In the genomic region with DNA sequence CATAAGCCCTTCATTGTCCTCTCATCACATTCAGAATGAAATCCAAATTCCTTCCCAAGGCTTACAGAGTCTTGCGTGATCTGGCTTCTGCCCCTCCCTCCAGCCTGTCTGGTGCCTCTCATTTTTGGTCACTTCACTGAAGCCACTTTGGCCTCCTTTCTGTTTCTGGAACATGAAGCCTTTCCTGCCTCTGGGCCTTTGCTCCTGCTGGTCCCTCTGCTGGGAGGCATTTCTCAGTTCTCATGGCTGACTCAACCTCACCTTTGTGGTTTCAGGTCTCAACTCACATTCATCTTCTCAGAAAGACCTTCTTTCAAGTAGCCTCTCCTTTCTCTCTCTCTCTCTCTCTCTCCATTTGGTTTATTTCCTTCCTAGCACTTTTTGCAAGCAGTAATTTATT, we compare ENCODE assay signal across 1 cellular context.
A peak's percentile ranks its signal among the peaks of the same experiment; 100 is the strongest.
TF ChIP-seq lines count a peak whose summit lies in the region.

No MANE protein-coding gene starts in this region.

TF ChIP-seq in GM12878, 131 proteins besides CTCF, POLR2A, EP300 and RAD21 (continued from another document):
- TF ChIP-seq, protein P1, sequence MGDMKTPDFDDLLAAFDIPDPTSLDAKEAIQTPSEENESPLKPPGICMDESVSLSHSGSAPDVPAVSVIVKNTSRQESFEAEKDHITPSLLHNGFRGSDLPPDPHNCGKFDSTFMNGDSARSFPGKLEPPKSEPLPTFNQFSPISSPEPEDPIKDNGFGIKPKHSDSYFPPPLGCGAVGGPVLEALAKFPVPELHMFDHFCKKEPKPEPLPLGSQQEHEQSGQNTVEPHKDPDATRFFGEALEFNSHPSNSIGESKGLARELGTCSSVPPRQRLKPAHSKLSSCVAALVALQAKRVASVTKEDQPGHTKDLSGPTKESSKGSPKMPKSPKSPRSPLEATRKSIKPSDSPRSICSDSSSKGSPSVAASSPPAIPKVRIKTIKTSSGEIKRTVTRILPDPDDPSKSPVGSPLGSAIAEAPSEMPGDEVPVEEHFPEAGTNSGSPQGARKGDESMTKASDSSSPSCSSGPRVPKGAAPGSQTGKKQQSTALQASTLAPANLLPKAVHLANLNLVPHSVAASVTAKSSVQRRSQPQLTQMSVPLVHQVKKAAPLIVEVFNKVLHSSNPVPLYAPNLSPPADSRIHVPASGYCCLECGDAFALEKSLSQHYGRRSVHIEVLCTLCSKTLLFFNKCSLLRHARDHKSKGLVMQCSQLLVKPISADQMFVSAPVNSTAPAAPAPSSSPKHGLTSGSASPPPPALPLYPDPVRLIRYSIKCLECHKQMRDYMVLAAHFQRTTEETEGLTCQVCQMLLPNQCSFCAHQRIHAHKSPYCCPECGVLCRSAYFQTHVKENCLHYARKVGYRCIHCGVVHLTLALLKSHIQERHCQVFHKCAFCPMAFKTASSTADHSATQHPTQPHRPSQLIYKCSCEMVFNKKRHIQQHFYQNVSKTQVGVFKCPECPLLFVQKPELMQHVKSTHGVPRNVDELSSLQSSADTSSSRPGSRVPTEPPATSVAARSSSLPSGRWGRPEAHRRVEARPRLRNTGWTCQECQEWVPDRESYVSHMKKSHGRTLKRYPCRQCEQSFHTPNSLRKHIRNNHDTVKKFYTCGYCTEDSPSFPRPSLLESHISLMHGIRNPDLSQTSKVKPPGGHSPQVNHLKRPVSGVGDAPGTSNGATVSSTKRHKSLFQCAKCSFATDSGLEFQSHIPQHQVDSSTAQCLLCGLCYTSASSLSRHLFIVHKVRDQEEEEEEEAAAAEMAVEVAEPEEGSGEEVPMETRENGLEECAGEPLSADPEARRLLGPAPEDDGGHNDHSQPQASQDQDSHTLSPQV (IDR thresholded peaks at IDR 0.05) = no peak
- TF ChIP-seq FOS (IDR thresholded peaks at IDR 0.05; ENCODE audit: borderline replicate concordance, extremely low read depth, insufficient read length) (no peak), SUZ12 (IDR thresholded peaks at IDR 0.05; ENCODE audit: unreplicated experiment) (no peak), ASH2L (IDR thresholded peaks at IDR 0.05; ENCODE audit: borderline replicate concordance, low read depth) (no peak), RCOR1 (conservative IDR thresholded peaks at IDR 0.05; ENCODE audit: low read depth, low read length) (no peak), STAT1 (conservative IDR thresholded peaks at IDR 0.05) (no peak), SREBF2 (IDR thresholded peaks at IDR 0.05; ENCODE audit: low read length) (no peak), HDAC2 (IDR thresholded peaks at IDR 0.05) (no peak), BACH1 (IDR thresholded peaks at IDR 0.05; ENCODE audit: borderline replicate concordance) (no peak), MEF2A (IDR thresholded peaks at IDR 0.05; ENCODE audit: insufficient read depth, low read depth, low read length) (no peak), MXI1 (IDR thresholded peaks at IDR 0.05; ENCODE audit: low read depth, low read length) (no peak), SMARCA5 (IDR thresholded peaks at IDR 0.05) (peak; percentile 56; the same call in 1 of the 2 replicates), FOXM1 (IDR thresholded peaks at IDR 0.05; ENCODE audit: low read depth, low read length) (peak; percentile 68; the same call in 1 of the 2 replicates), BHLHE40 (IDR thresholded peaks at IDR 0.05; ENCODE audit: borderline replicate concordance in 1 of 2, low read depth in 2 of 2, low read length in 1 of 2) (no peak), WRNIP1 (IDR thresholded peaks at IDR 0.05; ENCODE audit: borderline replicate concordance, low read depth, low read length) (no peak), MEF2B (IDR thresholded peaks at IDR 0.05; ENCODE audit: partially characterized antibody, poor library complexity, severe bottlenecking) (peak; percentile 25), IKZF2 (IDR thresholded peaks at IDR 0.05) (peak; percentile 58 to 66; a peak in 2 of 4 replicates), CEBPB (IDR thresholded peaks at IDR 0.05; ENCODE audit: borderline replicate concordance in 1 of 2, low read depth in 2 of 2, low read length in 2 of 2) (no peak), CREB1 (IDR thresholded peaks at IDR 0.05; ENCODE audit: low read depth) (0 out of 2 replicates have a peak, but pooled peaks have one; percentile 26), NFXL1 (IDR thresholded peaks at IDR 0.05; ENCODE audit: borderline replicate concordance) (no peak)
- TF ChIP-seq, protein P2, sequence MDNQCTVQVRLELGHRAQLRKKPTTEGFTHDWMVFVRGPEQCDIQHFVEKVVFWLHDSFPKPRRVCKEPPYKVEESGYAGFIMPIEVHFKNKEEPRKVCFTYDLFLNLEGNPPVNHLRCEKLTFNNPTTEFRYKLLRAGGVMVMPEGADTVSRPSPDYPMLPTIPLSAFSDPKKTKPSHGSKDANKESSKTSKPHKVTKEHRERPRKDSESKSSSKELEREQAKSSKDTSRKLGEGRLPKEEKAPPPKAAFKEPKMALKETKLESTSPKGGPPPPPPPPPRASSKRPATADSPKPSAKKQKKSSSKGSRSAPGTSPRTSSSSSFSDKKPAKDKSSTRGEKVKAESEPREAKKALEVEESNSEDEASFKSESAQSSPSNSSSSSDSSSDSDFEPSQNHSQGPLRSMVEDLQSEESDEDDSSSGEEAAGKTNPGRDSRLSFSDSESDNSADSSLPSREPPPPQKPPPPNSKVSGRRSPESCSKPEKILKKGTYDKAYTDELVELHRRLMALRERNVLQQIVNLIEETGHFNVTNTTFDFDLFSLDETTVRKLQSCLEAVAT (IDR thresholded peaks at IDR 0.05) = no peak
- TF ChIP-seq, protein P3, sequence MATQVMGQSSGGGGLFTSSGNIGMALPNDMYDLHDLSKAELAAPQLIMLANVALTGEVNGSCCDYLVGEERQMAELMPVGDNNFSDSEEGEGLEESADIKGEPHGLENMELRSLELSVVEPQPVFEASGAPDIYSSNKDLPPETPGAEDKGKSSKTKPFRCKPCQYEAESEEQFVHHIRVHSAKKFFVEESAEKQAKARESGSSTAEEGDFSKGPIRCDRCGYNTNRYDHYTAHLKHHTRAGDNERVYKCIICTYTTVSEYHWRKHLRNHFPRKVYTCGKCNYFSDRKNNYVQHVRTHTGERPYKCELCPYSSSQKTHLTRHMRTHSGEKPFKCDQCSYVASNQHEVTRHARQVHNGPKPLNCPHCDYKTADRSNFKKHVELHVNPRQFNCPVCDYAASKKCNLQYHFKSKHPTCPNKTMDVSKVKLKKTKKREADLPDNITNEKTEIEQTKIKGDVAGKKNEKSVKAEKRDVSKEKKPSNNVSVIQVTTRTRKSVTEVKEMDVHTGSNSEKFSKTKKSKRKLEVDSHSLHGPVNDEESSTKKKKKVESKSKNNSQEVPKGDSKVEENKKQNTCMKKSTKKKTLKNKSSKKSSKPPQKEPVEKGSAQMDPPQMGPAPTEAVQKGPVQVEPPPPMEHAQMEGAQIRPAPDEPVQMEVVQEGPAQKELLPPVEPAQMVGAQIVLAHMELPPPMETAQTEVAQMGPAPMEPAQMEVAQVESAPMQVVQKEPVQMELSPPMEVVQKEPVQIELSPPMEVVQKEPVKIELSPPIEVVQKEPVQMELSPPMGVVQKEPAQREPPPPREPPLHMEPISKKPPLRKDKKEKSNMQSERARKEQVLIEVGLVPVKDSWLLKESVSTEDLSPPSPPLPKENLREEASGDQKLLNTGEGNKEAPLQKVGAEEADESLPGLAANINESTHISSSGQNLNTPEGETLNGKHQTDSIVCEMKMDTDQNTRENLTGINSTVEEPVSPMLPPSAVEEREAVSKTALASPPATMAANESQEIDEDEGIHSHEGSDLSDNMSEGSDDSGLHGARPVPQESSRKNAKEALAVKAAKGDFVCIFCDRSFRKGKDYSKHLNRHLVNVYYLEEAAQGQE (IDR thresholded peaks at IDR 0.05; ENCODE audit: low read depth, low read length) = no peak
TF ChIP-seq in GM12878: peak in this region for 23.
